Comparison of ENCODE assay signal across 11 cellular contexts in genomic region chr6:20427856-20428255, GRCh38. TPM values are rescaled to one million over a fixed set of nuclear protein-coding genes. Genes with fewer than 3 reads are reported as not detected.
A peak's percentile ranks its signal among the peaks of the same experiment; 100 is the strongest.
DNase-seq lines count a peak whose midpoint lies in the region; ATAC-seq and TF ChIP-seq lines count a peak whose summit lies in the region.
"Had no signal": no experiment of that assay in that cellular context is flagged by ENCODE, and none has a peak within 500 bp of the region (broad histone marks: within the 10 kb centered on the region; RNA-seq: fewer than 3 reads in every experiment).

No MANE protein-coding gene starts in this region.

- H3K27me3 ChIP-seq in right lobe of liver (no peaks in the 10 kb centered on the region), foreskin keratinocyte (no peaks in the 10 kb centered on the region)
- H3K27me3 ChIP-seq: spleen had no signal

- TF ChIP-seq POLR2A in right lobe of liver (IDR thresholded peaks at IDR 0.05), result no peak

- H3K27ac ChIP-seq in right lobe of liver (peak overlapping the region in 1 of 3 donors; percentile 43), foreskin keratinocyte (no peak overlapping the region)
- H3K27ac ChIP-seq: KMS-11 had no signal

- no peak overlapping the region for H3K4me3 ChIP-seq in right lobe of liver
- H3K4me3 ChIP-seq: spleen had no signal

- TF ChIP-seq CTCF in right lobe of liver (IDR thresholded peaks at IDR 0.05) (no peak), foreskin keratinocyte (conservative IDR thresholded peaks at IDR 0.05) (no peak)

- WGBS in right lobe of liver (ENCODE audit: insufficient coverage, low coverage, low lambda C conversion rate, missing lambda C conversion rate), result 46% methylated on average over 6 of the region's 6 CpGs

- no peaks in the 10 kb centered on the region for H3K9me3 ChIP-seq in right lobe of liver
- H3K9me3 ChIP-seq: spleen had no signal

- ATAC-seq in GM18867 (IDR thresholded peaks at IDR 0.05; ENCODE audit: unreplicated experiment), result peak; percentile 92
- ATAC-seq in GM21786 (IDR thresholded peaks at IDR 0.05; ENCODE audit: unreplicated experiment), result peak; percentile 95
- peak; percentile 76 for ATAC-seq in HG03457 (IDR thresholded peaks at IDR 0.05; ENCODE audit: unreplicated experiment)
- peak; percentile 52 to 73 (median 62) for ATAC-seq in right lobe of liver
- ATAC-seq in foreskin keratinocyte, result no peak
- ATAC-seq: activated T-cell treated with anti-CD3 and anti-CD28 coated beads, Interleukin-2, amount 50 U/mL, for 4 hours had no signal

- intact Hi-C loops in right lobe of liver (cut with DNase I), result no loop called here

- H3K4me1 ChIP-seq in right lobe of liver (peaks cover 0 to 22% (median 0%) of the 10 kb centered on the region in 4 donors), foreskin keratinocyte (no peaks in the 10 kb centered on the region)

- DNase-seq in right lobe of liver, result no peak
- DNase-seq in activated CD4-positive, CD25-positive, alpha-beta regulatory T cell (lab: John Stamatoyannopoulos, UW), result no peak
- DNase-seq in NCI-H748 treated with DMSO at 0.1 percent for 48 hours (lab: John Stamatoyannopoulos, UW), result no peak
- no peak for DNase-seq in foreskin keratinocyte
- no peak for DNase-seq in SIG-M5 (lab: John Stamatoyannopoulos, UW)
- DNase-seq: activated T-cell treated with anti-CD3 and anti-CD28 coated beads, Interleukin-2, amount 50 U/mL, for 4 hours; spleen had no signal

- no peaks in the 10 kb centered on the region for H3K36me3 ChIP-seq in right lobe of liver

RNA-seq across cellular contexts. Expression of gene E2F3, which starts 26.2 kb away (rescaled TPM):
- total RNA-seq in right lobe of liver (1 to 10 TPM; 1.1 to 6.3 (median 4.1) TPM), foreskin keratinocyte (11.7 and 13.1 TPM in 2 replicates)
- 3.6 and 4.4 TPM in 2 replicates for polyA plus RNA-seq in foreskin keratinocyte
